ENCODE assay signal across 8 cellular contexts in the genomic region with DNA sequence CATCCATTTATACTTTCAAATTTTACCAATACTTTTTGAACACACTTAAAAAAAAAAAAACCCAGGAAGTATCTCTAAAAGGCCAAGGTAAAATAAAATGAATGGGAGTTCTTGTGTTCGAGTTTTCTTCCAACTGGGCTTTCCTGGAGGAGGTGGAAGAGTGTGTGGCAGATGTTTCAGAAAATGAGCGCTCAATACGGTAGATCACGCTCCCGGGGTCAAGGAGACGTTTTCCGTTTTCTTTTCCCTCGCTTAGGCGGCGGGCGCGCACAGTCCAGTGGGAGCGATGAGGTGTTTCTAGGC. TPM values are rescaled to one million over a fixed set of nuclear protein-coding genes. Genes with fewer than 3 reads are reported as not detected.
DNase-seq lines count a peak whose midpoint lies in the region; ATAC-seq and TF ChIP-seq lines count a peak whose summit lies in the region.

No MANE protein-coding gene starts in this region.

- DNase-seq in H7: no peak
- DNase-seq in WERI-Rb-1: no peak
- no peak for DNase-seq in foreskin fibroblast
- no peak for DNase-seq in DMS153 treated with DMSO at 0.1 percent for 48 hours (lab: John Stamatoyannopoulos, UW; ENCODE audit: unreplicated experiment)
- no peak for DNase-seq in SKM-1 treated with dmso at 0.1 percent for 144 hours (lab: John Stamatoyannopoulos, UW; ENCODE audit: unreplicated experiment)

- no peaks in the 10 kb centered on the region for H3K36me3 ChIP-seq in H7 (replicated peaks; ENCODE audit: control insufficient read depth, insufficient read depth, low read length)
- H3K36me3 ChIP-seq in WERI-Rb-1: peaks cover 12% of the 10 kb centered on the region

- H3K4me3 ChIP-seq in H7 (ENCODE audit: insufficient read depth, low read depth, low read length) (peak overlapping the region; percentile 15; the same call in 1 of the 2 replicates), WERI-Rb-1 (ENCODE audit: low read depth, low read length) (peak overlapping the region; percentile 19), foreskin fibroblast (ENCODE audit: low read depth in 1 of 2, low read length in 2 of 2) (peak overlapping the region; percentile 57 to 99), skin epidermis (peak overlapping the region in 6 of 7 experiments; percentile 65 to 99 (median 92))

- TF ChIP-seq CTCF in WERI-Rb-1 (IDR thresholded peaks at IDR 0.05; ENCODE audit: low read depth, low read length) (no peak), foreskin fibroblast (IDR thresholded peaks at IDR 0.05; ENCODE audit: low read depth, low read length) (no peak)

- ATAC-seq in HG03469 (IDR thresholded peaks at IDR 0.05; ENCODE audit: unreplicated experiment) (no peak), GM19351 (IDR thresholded peaks at IDR 0.05; ENCODE audit: unreplicated experiment) (no peak)

- peaks cover 2% of the 10 kb centered on the region for H3K9me3 ChIP-seq in WERI-Rb-1 (ENCODE audit: severe bottlenecking)

- H3K27ac ChIP-seq in WERI-Rb-1 (peak overlapping the region; percentile 78), skin epidermis (peak overlapping the region in 17 of 21 experiments; percentile 34 to 95 (median 72))

- H3K27me3 ChIP-seq in H7 (ENCODE audit: control insufficient read depth, insufficient read depth, low read length) (no peaks in the 10 kb centered on the region), WERI-Rb-1 (ENCODE audit: insufficient read depth, low read depth, severe bottlenecking) (no peaks in the 10 kb centered on the region)

RNA-seq across cellular contexts. Expression of a gene that starts 0.5 kb away (rescaled TPM):
- total RNA-seq in H7 (2014; rRNA removed; shearing (Covaris generic)): 88.1 and 91.5 TPM in 2 replicates

RNA-seq across cellular contexts. Expression of a gene that starts 35.2 kb away (rescaled TPM):
- 1.1 and 1.7 TPM in 2 replicates for total RNA-seq in H7 (2014; rRNA removed; shearing (Covaris generic))

Comparison
In these comparisons a context has a peak if more than half of its experiments do, and no peak if none do; other contexts are left out.
1. H3K4me3 ChIP-seq: peak in every context shown above with its lines; median percentile 92 in skin epidermis; 78 in foreskin fibroblast; 19 in WERI-Rb-1; 15 in H7.